ENCODE assay signal across 17 cellular contexts in genomic region chr4:48429709-48430474, GRCh38. TPM values are rescaled to one million over a fixed set of nuclear protein-coding genes. Genes with fewer than 3 reads are reported as not detected.
"Had no signal": no experiment of that assay in that cellular context is flagged by ENCODE, and none has a peak within 500 bp of the region (broad histone marks: within the 10 kb centered on the region; RNA-seq: fewer than 3 reads in every experiment).

No MANE protein-coding gene starts in this region.

- H3K27ac Mint-ChIP-seq: activated CD4-positive, alpha-beta memory T cell treated with anti-CD3 and anti-CD28 coated beads for 36 hours; activated naive CD8-positive, alpha-beta T cell treated with anti-CD3 and anti-CD28 coated beads, Interleukin-2, amount 50 U/mL, for 24 hours; stimulated activated memory B cell treated with anti-CD40 and anti-IgM and Interleukin-4, amounts not matched to agents 10 μg/mL and 1 μg/mL and 100 μg/mL, for 72 hours; T-cell had no signal

- H3K4me3 ChIP-seq: ascending aorta, heart left ventricle, lung, transverse colon had no signal

- ATAC-seq: stimulated activated memory B cell treated with anti-CD40 and anti-IgM and Interleukin-4, amounts not matched to agents 10 μg/mL and 1 μg/mL and 100 μg/mL, for 72 hours; T-cell had no signal

- H3K9ac ChIP-seq: parathyroid adenoma had no signal

- DNase-seq: activated CD4-positive, alpha-beta memory T cell treated with anti-CD3 and anti-CD28 coated beads for 36 hours; activated gamma-delta T cell treated with Interleukin-2 at 50 U/mL for 16 hours; activated naive CD8-positive, alpha-beta T cell treated with anti-CD3 and anti-CD28 coated beads, Interleukin-2, amount 50 U/mL, for 24 hours; activated T-cell treated with anti-CD3 and anti-CD28 coated beads, Interleukin-2, amount 50 U/mL, for 4 hours; heart left ventricle; midbrain; T-cell; T1000; transverse colon had no signal

- H3K9me3 Mint-ChIP-seq: activated CD4-positive, alpha-beta memory T cell treated with anti-CD3 and anti-CD28 coated beads for 36 hours; activated naive CD8-positive, alpha-beta T cell treated with anti-CD3 and anti-CD28 coated beads, Interleukin-2, amount 50 U/mL, for 24 hours; activated T-cell treated with anti-CD3 and anti-CD28 coated beads, Interleukin-2, amount 50 U/mL, for 4 hours; stimulated activated memory B cell treated with anti-CD40 and anti-IgM and Interleukin-4, amounts not matched to agents 10 μg/mL and 1 μg/mL and 100 μg/mL, for 72 hours; T-cell had no signal

- H3K27me3 ChIP-seq: ascending aorta, heart left ventricle, transverse colon had no signal

- H3K9me3 ChIP-seq: ascending aorta, heart left ventricle, transverse colon had no signal

- H3K4me3 Mint-ChIP-seq: activated CD4-positive, alpha-beta memory T cell treated with anti-CD3 and anti-CD28 coated beads for 36 hours; activated naive CD8-positive, alpha-beta T cell treated with anti-CD3 and anti-CD28 coated beads, Interleukin-2, amount 50 U/mL, for 24 hours; activated T-cell treated with anti-CD3 and anti-CD28 coated beads, Interleukin-2, amount 50 U/mL, for 4 hours; stimulated activated memory B cell treated with anti-CD40 and anti-IgM and Interleukin-4, amounts not matched to agents 10 μg/mL and 1 μg/mL and 100 μg/mL, for 72 hours; T-cell had no signal

- H3K27me3 Mint-ChIP-seq: activated CD4-positive, alpha-beta memory T cell treated with anti-CD3 and anti-CD28 coated beads for 36 hours; activated naive CD8-positive, alpha-beta T cell treated with anti-CD3 and anti-CD28 coated beads, Interleukin-2, amount 50 U/mL, for 24 hours; stimulated activated memory B cell treated with anti-CD40 and anti-IgM and Interleukin-4, amounts not matched to agents 10 μg/mL and 1 μg/mL and 100 μg/mL, for 72 hours; T-cell had no signal

- H3K27ac ChIP-seq: ascending aorta, parathyroid adenoma, transverse colon had no signal

- H3K4me1 ChIP-seq: ascending aorta, parathyroid adenoma, transverse colon had no signal

RNA-seq across cellular contexts. Expression of gene SLC10A4, which starts 53.3 kb away (rescaled TPM):
- total RNA-seq: activated CD4-positive, alpha-beta memory T cell treated with anti-CD3 and anti-CD28 coated beads for 36 hours; activated T-cell treated with anti-CD3 and anti-CD28 coated beads, Interleukin-2, amount 50 U/mL, for 4 hours; bronchial epithelial cell; chondrocyte; epithelial cell of proximal tubule; myocyte had no signal
